Comparison of ENCODE assay signal across 22 cellular contexts in the genomic region with DNA sequence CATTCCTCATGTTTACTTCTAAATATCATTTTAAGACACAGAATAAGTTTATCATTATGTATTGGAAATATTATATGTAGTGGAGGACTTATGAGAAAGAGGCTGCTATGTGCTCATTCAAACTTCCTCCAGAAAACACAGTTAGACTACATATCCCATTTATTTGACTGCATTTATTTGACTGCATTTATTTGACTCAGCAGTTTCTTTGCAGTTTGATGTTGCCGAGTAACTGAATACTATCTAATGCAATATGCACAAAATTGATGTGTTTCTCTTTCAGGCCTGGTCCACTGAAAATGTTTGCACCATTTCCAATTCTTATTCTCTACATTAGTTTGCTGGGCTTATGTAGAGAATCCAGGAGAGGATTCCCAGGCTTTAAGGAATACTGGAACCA.
"Had no signal": no experiment of that assay in that cellular context is flagged by ENCODE, and none has a peak within 500 bp of the region (broad histone marks: within the 10 kb centered on the region; RNA-seq: fewer than 3 reads in every experiment).

No MANE protein-coding gene starts in this region.

- H3K4me1 ChIP-seq: colonic mucosa, esophagus muscularis mucosa, gastroesophageal sphincter, heart left ventricle, left lung, lower lobe of right lung had no signal

- H3K9me3 ChIP-seq: colonic mucosa, esophagus muscularis mucosa, gastroesophageal sphincter, heart left ventricle, left lung, lower lobe of right lung, mucosa of descending colon had no signal

- H3K4me3 ChIP-seq: colonic mucosa, dorsolateral prefrontal cortex, esophagus muscularis mucosa, gastroesophageal sphincter, heart left ventricle, left lung, lower lobe of right lung, mucosa of descending colon had no signal

- DNase-seq: colonic mucosa; cortex of kidney; dermis blood vessel endothelial cell; dorsolateral prefrontal cortex; effector CD4-positive, alpha-beta T cell; effector memory CD4-positive, alpha-beta T cell; foreskin keratinocyte; heart left ventricle; hippocampal formation; left cardiac atrium; left lung; left ventricle myocardium superior; lower lobe of right lung; mesenchymal stem cell; mucosa of descending colon; naive B cell had no signal

- ATAC-seq: foreskin keratinocyte, gastroesophageal sphincter, heart left ventricle, left cardiac atrium, left lung, left ventricle myocardium superior, lower lobe of right lung, mucosa of descending colon had no signal

- H3K36me3 ChIP-seq: colonic mucosa, esophagus muscularis mucosa, gastroesophageal sphincter, heart left ventricle, left lung, lower lobe of right lung had no signal

- H3K27ac ChIP-seq: colonic mucosa, dorsolateral prefrontal cortex, esophagus muscularis mucosa, foreskin keratinocyte, gastroesophageal sphincter, heart left ventricle, left lung, lower lobe of right lung had no signal

- FAIRE-seq: endothelial cell of umbilical vein, frontal cortex, islet of Langerhans, keratinocyte had no signal

- H3K27me3 ChIP-seq: colonic mucosa, esophagus muscularis mucosa, foreskin keratinocyte, gastroesophageal sphincter, left lung had no signal
